19 cellular contexts compared by ENCODE assay signal in the genomic region with DNA sequence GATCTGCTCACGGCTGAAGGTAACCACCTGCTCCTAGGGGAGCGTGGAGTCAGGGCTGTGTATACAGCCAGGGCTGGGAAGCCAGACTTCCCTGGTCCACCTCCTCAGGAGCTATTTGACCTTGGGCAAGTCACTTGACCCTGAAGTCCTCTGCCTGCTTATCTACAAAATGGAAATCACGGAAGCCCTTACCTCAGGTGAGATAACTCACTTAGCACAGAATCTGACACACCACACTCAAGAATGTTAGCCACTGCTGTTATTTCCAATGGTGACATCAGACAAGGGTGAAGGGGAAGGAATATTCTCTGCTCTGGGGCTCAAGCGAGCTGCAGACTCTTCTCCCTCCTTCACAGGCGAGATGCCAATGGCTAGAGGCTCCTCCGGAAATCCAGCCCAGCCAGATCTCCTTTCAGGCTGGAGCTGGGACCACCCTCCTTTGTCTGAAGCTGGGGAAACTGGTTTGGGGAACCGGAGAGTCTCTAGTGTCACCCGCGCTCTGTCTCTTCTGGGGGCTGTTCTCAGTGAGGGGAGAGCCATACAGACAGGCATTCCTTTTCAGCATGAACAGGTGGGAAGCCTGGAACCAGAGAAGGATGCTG.
DNase-seq lines count a peak whose midpoint lies in the region; ATAC-seq and TF ChIP-seq lines count a peak whose summit lies in the region.
"Had no signal": no experiment of that assay in that cellular context is flagged by ENCODE, and none has a peak within 500 bp of the region (broad histone marks: within the 10 kb centered on the region; RNA-seq: fewer than 3 reads in every experiment).

No MANE protein-coding gene starts in this region.

- H3K4me3 ChIP-seq in HUES64 (ENCODE audit: low read length): no peak overlapping the region
- H3K4me3 ChIP-seq in PC-3 (ENCODE audit: low read length): no peak overlapping the region
- no peak overlapping the region for H3K4me3 ChIP-seq in fibroblast of the aortic adventitia (ENCODE audit: low read depth, low read length)
- H3K4me3 ChIP-seq in vagina: no peak overlapping the region
- H3K4me3 ChIP-seq: colonic mucosa, gastrocnemius medialis had no signal

- POLR2A ChIA-PET in PC-3 (lab: Charles Lee; ENCODE audit: unreplicated experiment): interaction anchor here (0.6 kb wide), 1 partner anchor 29 kb away, joined by 3 read pairs; no protein-coding TSS in a partner anchor

- no peaks in the 10 kb centered on the region for H4K20me1 ChIP-seq in PC-3 (ENCODE audit: low read length)

- H3K9me2 ChIP-seq in PC-3 (replicated peaks; ENCODE audit: low read length): no peaks in the 10 kb centered on the region
- H3K9me2 ChIP-seq: SK-N-SH had no signal

- H3K36me3 ChIP-seq in HUES64 (ENCODE audit: insufficient read depth, low read length) (no peaks in the 10 kb centered on the region), PC-3 (ENCODE audit: low read depth, low read length) (no peaks in the 10 kb centered on the region), vagina (no peaks in the 10 kb centered on the region)
- H3K36me3 ChIP-seq: colonic mucosa, gastrocnemius medialis had no signal

- TF ChIP-seq CTCF in PC-3 (conservative IDR thresholded peaks at IDR 0.05; ENCODE audit: low read depth, low read length) (no peak), fibroblast of the aortic adventitia (IDR thresholded peaks at IDR 0.05; ENCODE audit: insufficient read depth, low read length) (no peak), vagina (IDR thresholded peaks at IDR 0.05) (no peak)

- no peak for TF ChIP-seq POLR2A in vagina (IDR thresholded peaks at IDR 0.05)

- no peak overlapping the region for H3K27ac ChIP-seq in HUES64 (ENCODE audit: low read depth, low read length)
- no peak overlapping the region for H3K27ac ChIP-seq in PC-3 (ENCODE audit: low read length)
- H3K27ac ChIP-seq in vagina: no peak overlapping the region
- H3K27ac ChIP-seq: colonic mucosa, gastrocnemius medialis, HL-60, skin epidermis had no signal

- H3K79me2 ChIP-seq in PC-3 (ENCODE audit: low read length): no peaks in the 10 kb centered on the region

- ATAC-seq in PC-3: no peak
- no peak for ATAC-seq in GM21825 (IDR thresholded peaks at IDR 0.05; ENCODE audit: unreplicated experiment)
- ATAC-seq: naive thymus-derived CD8-positive, alpha-beta T cell; Panc1 had no signal

- no peak overlapping the region for H3K4me2 ChIP-seq in PC-3 (ENCODE audit: low read length)
- H3K4me2 ChIP-seq: SK-N-SH had no signal

- DNase-seq in PC-3 (peak; percentile 30), fibroblast of the aortic adventitia (ENCODE audit: low read depth) (peak; percentile 26), mesenteric fat pad (ENCODE audit: low spot score) (peak; percentile 14), vagina (ENCODE audit: extremely low spot score in 2 of 2) (no peak), COR-L47 (lab: John Stamatoyannopoulos, UW) (no peak)
- no peak for DNase-seq in activated CD8-positive, alpha-beta memory T cell treated with anti-CD3 and anti-CD28 coated beads for 24 hours
- DNase-seq: colonic mucosa; gastrocnemius medialis; KBM-7; naive thymus-derived CD8-positive, alpha-beta T cell; NCI-H1048; SK-N-SH; stimulated activated CD4-positive, alpha-beta T cell treated with anti-CD3 and anti-CD28 coated beads, Interleukin-2, amount 100 ng/mL, for 48 hours had no signal

- BruUV-seq in PC-3 (replicated peaks; lab: Mats Ljungman, UMichigan): no TSS peak

- H3K27me3 ChIP-seq in HUES64 (ENCODE audit: insufficient read depth, low read length) (no peaks in the 10 kb centered on the region), PC-3 (ENCODE audit: low read length) (no peaks in the 10 kb centered on the region), vagina (no peaks in the 10 kb centered on the region)
- H3K27me3 ChIP-seq: colonic mucosa, gastrocnemius medialis had no signal

- 0 out of 2 replicates have a peak overlapping the region, but pooled peaks have one; percentile 5 for H3K9ac ChIP-seq in HUES64 (ENCODE audit: low read depth, low read length)
- H3K9ac ChIP-seq in PC-3 (ENCODE audit: low read length): no peak overlapping the region
- H3K9ac ChIP-seq: SK-N-SH had no signal

- H2AFZ ChIP-seq in PC-3 (ENCODE audit: low read length): no peak overlapping the region

- WGBS in HUES64: 68% methylated on average over 9 of the region's 9 CpGs

- H3F3A ChIP-seq in PC-3 (ENCODE audit: low read length, unreplicated experiment): no peaks in the 10 kb centered on the region

- CTCF ChIA-PET in PC-3 (lab: Charles Lee): no interaction called here

- H3K9me3 ChIP-seq in HUES64 (ENCODE audit: insufficient read depth, low read depth, low read length) (no peaks in the 10 kb centered on the region), PC-3 (ENCODE audit: low read length) (no peaks in the 10 kb centered on the region), vagina (no peaks in the 10 kb centered on the region)
- H3K9me3 ChIP-seq: Caco-2, colonic mucosa, gastrocnemius medialis, SK-N-SH had no signal

- intact Hi-C loops in PC-3 (cut with micrococcal nuclease) (no loop called here), vagina (cut with DNase I) (no loop called here)

- H3K4me1 ChIP-seq in HUES64 (ENCODE audit: insufficient read depth, low read length) (peaks cover 8% of the 10 kb centered on the region), PC-3 (ENCODE audit: insufficient read depth, low read length) (no peaks in the 10 kb centered on the region; the same call in 1 of the 2 replicates), vagina (no peaks in the 10 kb centered on the region)
- H3K4me1 ChIP-seq: Caco-2, colonic mucosa had no signal

Comparison
In these comparisons a context has a peak if more than half of its experiments do, and no peak if none do; other contexts are left out.
1. DNase-seq: peak in PC-3 (single experiment), fibroblast of the aortic adventitia (single experiment) and mesenteric fat pad (single experiment); none in activated CD8-positive, alpha-beta memory T cell treated with anti-CD3 and anti-CD28 coated beads for 24 hours (single experiment), vagina (0 of 2) and COR-L47 (single experiment).